23 cellular contexts compared by ENCODE assay signal in the genomic region with DNA sequence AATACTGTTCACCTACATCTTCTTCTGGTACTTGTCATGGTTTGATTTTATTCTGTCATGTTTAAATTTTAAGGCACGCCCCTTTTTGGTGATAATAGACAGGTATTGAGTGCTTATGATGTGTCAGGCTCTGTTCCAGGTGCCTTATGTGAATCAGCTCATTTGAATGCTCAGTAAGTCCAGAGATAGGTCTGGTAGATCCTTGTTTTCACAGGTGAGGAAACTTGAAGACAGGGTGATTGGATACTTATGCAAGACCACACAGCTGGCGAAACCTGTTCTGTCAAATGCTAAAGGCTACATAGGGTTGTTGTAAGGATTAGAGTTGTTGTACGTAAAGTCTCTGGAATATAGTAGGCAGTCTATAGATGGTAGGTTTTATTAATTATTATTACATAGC. TPM values are rescaled to one million over a fixed set of nuclear protein-coding genes. Genes with fewer than 3 reads are reported as not detected.
"Had no signal": no experiment of that assay in that cellular context is flagged by ENCODE, and none has a peak within 500 bp of the region (broad histone marks: within the 10 kb centered on the region; RNA-seq: fewer than 3 reads in every experiment).

No MANE protein-coding gene starts in this region.

- H3K4me1 ChIP-seq: colonic mucosa, left ventricle myocardium inferior, sigmoid colon, transverse colon had no signal

- DNase-seq: natural killer cell, sigmoid colon had no signal

- H3K27me3 ChIP-seq: brain microvascular endothelial cell, colonic mucosa, sigmoid colon, transverse colon had no signal

- H3K4me3 Mint-ChIP-seq: activated T-cell treated with anti-CD3 and anti-CD28 coated beads, Interleukin-2, amount 50 U/mL, for 24 hours; activated T-helper 17 cell treated with anti-CD3 and anti-CD28 coated beads, Interleukin-2, amount 50 U/mL, for 72 hours; central memory CD8-positive, alpha-beta T cell; endodermal cell; natural killer cell; stimulated activated naive B cell treated with anti-CD40 and anti-IgM and Interleukin-4, amounts not matched to agents 10 μg/mL and 1 μg/mL and 100 μg/mL, for 72 hours; WTC11 had no signal

- H3K9me3 ChIP-seq: colonic mucosa, left ventricle myocardium inferior, sigmoid colon, transverse colon had no signal

- H3K4me1 Mint-ChIP-seq: activated T-helper 17 cell treated with anti-CD3 and anti-CD28 coated beads, Interleukin-2, amount 50 U/mL, for 72 hours; central memory CD8-positive, alpha-beta T cell; endodermal cell; natural killer cell; stimulated activated naive B cell treated with anti-CD40 and anti-IgM and Interleukin-4, amounts not matched to agents 10 μg/mL and 1 μg/mL and 100 μg/mL, for 72 hours had no signal

- H3K4me2 ChIP-seq: smooth muscle cell had no signal

- H3K27me3 Mint-ChIP-seq: progenitor cell of endocrine pancreas had no signal

- H3K4me3 ChIP-seq: colonic mucosa, left ventricle myocardium inferior, sigmoid colon, smooth muscle cell, transverse colon had no signal

- H3K9me3 Mint-ChIP-seq: activated naive CD4-positive, alpha-beta T cell treated with anti-CD3 and anti-CD28 coated beads, Interleukin-2, amount 50 U/mL, for 72 hours; activated T-cell treated with anti-CD3 and anti-CD28 coated beads, Interleukin-2, amount 50 U/mL, for 24 hours; activated T-helper 17 cell treated with anti-CD3 and anti-CD28 coated beads, Interleukin-2, amount 50 U/mL, for 72 hours; central memory CD8-positive, alpha-beta T cell; natural killer cell; stimulated activated naive B cell treated with anti-CD40 and anti-IgM and Interleukin-4, amounts not matched to agents 10 μg/mL and 1 μg/mL and 100 μg/mL, for 72 hours; WTC11 had no signal

- H3K27ac ChIP-seq: brain microvascular endothelial cell, colonic mucosa, left ventricle myocardium inferior, sigmoid colon, transverse colon had no signal

- H3K27ac Mint-ChIP-seq: activated naive CD4-positive, alpha-beta T cell treated with anti-CD3 and anti-CD28 coated beads, Interleukin-2, amount 50 U/mL, for 72 hours; activated T-cell treated with anti-CD3 and anti-CD28 coated beads, Interleukin-2, amount 50 U/mL, for 24 hours; activated T-helper 17 cell treated with anti-CD3 and anti-CD28 coated beads, Interleukin-2, amount 50 U/mL, for 72 hours; endodermal cell; natural killer cell; progenitor cell of endocrine pancreas; stimulated activated naive B cell treated with anti-CD40 and anti-IgM and Interleukin-4, amounts not matched to agents 10 μg/mL and 1 μg/mL and 100 μg/mL, for 72 hours; WTC11 had no signal

- H3K36me3 Mint-ChIP-seq: activated naive CD4-positive, alpha-beta T cell treated with anti-CD3 and anti-CD28 coated beads, Interleukin-2, amount 50 U/mL, for 72 hours; natural killer cell; stimulated activated naive B cell treated with anti-CD40 and anti-IgM and Interleukin-4, amounts not matched to agents 10 μg/mL and 1 μg/mL and 100 μg/mL, for 72 hours; WTC11 had no signal

- H3K36me3 ChIP-seq: brain microvascular endothelial cell, colonic mucosa, left ventricle myocardium inferior, sigmoid colon, transverse colon had no signal

RNA-seq across cellular contexts. Expression of a gene that starts 55.3 kb away (rescaled TPM):
- total RNA-seq: activated naive CD4-positive, alpha-beta T cell treated with anti-CD3 and anti-CD28 coated beads, Interleukin-2, amount 50 U/mL, for 72 hours; activated T-helper 17 cell treated with anti-CD3 and anti-CD28 coated beads, Interleukin-2, amount 50 U/mL, for 72 hours; aorta; endodermal cell; epithelial cell of proximal tubule; fibroblast of lung; kidney epithelial cell; left ventricle myocardium inferior; lung microvascular endothelial cell; natural killer cell; osteocyte; sigmoid colon; smooth muscle cell; T-helper 1 cell treated with Interleukin-12 subunit alpha and Interleukin-12 subunit beta and Interleukin-4 antibody, amounts not matched to agents 30 ng/mL and 1 ng/mL, for 36 hours; temporal lobe; transverse colon; WTC11 had no signal
- polyA plus RNA-seq: aorta, fibroblast of lung, sigmoid colon, smooth muscle cell had no signal
